In genomic region chr17:64830631-64830941, GRCh38 we compare ENCODE assay signal across 7 cellular contexts.
DNase-seq lines count a peak whose midpoint lies in the region; ATAC-seq, FAIRE-seq and TF ChIP-seq lines count a peak whose summit lies in the region.
"Not testable (repeated sequence)": the region's sequence is repeated elsewhere in the genome, so short reads cannot be mapped to it uniquely, and the experiment has no call there.

No MANE protein-coding gene starts in this region.

- H3K9me3 ChIP-seq in breast epithelium; endothelial cell of umbilical vein (replicated peaks; ENCODE audit: control insufficient read depth, insufficient read depth, low read length); heart right ventricle; neutrophil: not testable (repeated sequence)

- not testable (repeated sequence) for DNase-seq in CD14-positive monocyte (ENCODE audit: low spot score); RWPE1 (ENCODE audit: low spot score); breast epithelium (ENCODE audit: low spot score in 2 of 2); endothelial cell of umbilical vein (ENCODE audit: low read depth, low spot score); heart right ventricle
- DNase-seq in mesendoderm = peak; percentile 2

- dilution Hi-C loops in endothelial cell of umbilical vein (cut with MboI; ENCODE audit: extremely low pct_ligation_motif_present, low sequenced_read_pairs) = not testable (repeated sequence)

- TF ChIP-seq POLR2A in breast epithelium (IDR thresholded peaks at IDR 0.05); endothelial cell of umbilical vein (IDR thresholded peaks at IDR 0.05; ENCODE audit: low read depth, low read length): not testable (repeated sequence)

- not testable (repeated sequence) for H3K9me1 ChIP-seq in endothelial cell of umbilical vein (replicated peaks; ENCODE audit: control insufficient read depth, extremely low read depth, insufficient read depth, low read length)

- H2BK5ac ChIP-seq in mesendoderm (ENCODE audit: low read length) = not testable (repeated sequence)

- H3K9ac ChIP-seq in endothelial cell of umbilical vein (replicated peaks; ENCODE audit: extremely low read depth, insufficient read depth, low read length); mesendoderm (ENCODE audit: low read length): not testable (repeated sequence)

- POLR2A ChIA-PET in RWPE1 (lab: Yijun Ruan, JAX; ENCODE audit: low non-redundant PET); endothelial cell of umbilical vein (lab: Charles Lee): not testable (repeated sequence)

- intact Hi-C loops in CD14-positive monocyte (cut with micrococcal nuclease); breast epithelium (cut with DNase I; ENCODE audit: low total_unique reads); endothelial cell of umbilical vein (cut with micrococcal nuclease); heart right ventricle (cut with DNase I): not testable (repeated sequence)

- not testable (repeated sequence) for H3K4me1 ChIP-seq in breast epithelium; endothelial cell of umbilical vein (ENCODE audit: control insufficient read depth, extremely low read depth, insufficient read depth, low read length); mesendoderm (ENCODE audit: control insufficient read depth, low read depth, low read length)
- H3K4me1 ChIP-seq in heart right ventricle (peaks cover 0 to 23% (median 9%) of the 10 kb centered on the region in 9 donors), neutrophil (ENCODE audit: control insufficient read depth in 1 of 2, insufficient read depth in 1 of 2, low read depth in 1 of 2, low read length in 1 of 2) (peaks cover 35 to 49% of the 10 kb centered on the region in 2 experiments)

- not testable (repeated sequence) for H3K9me3 Mint-ChIP-seq in CD14-positive monocyte

- H3K36me3 Mint-ChIP-seq in CD14-positive monocyte = peaks cover 19 to 37% of the 10 kb centered on the region in 2 donors

- peak overlapping the region; percentile 55 for H3K27ac ChIP-seq in RWPE1
- H3K27ac ChIP-seq in breast epithelium = peak overlapping the region; percentile 70 to 71
- H3K27ac ChIP-seq in endothelial cell of umbilical vein (ENCODE audit: insufficient read depth, low read depth, low read length) = not testable (repeated sequence)
- peak overlapping the region in 4 of 10 donors; percentile 25 to 55 (median 40) for H3K27ac ChIP-seq in heart right ventricle
- peak overlapping the region; percentile 66 for H3K27ac ChIP-seq in mesendoderm (ENCODE audit: low read depth, low read length)
- peak overlapping the region; percentile 55 for H3K27ac ChIP-seq in neutrophil

- not testable (repeated sequence) for H2BK120ac ChIP-seq in mesendoderm (ENCODE audit: low read depth, low read length)

- not testable (repeated sequence) for H3K79me1 ChIP-seq in mesendoderm (ENCODE audit: low read length)

- H3K4me3 Mint-ChIP-seq in CD14-positive monocyte = not testable (repeated sequence)

- H4K5ac ChIP-seq in mesendoderm (ENCODE audit: low read length) = not testable (repeated sequence)

- not testable (repeated sequence) for H3K4me2 ChIP-seq in endothelial cell of umbilical vein (ENCODE audit: insufficient read depth, low read length); mesendoderm (ENCODE audit: low read length)

- peak overlapping the region; percentile 60 for H3K18ac ChIP-seq in mesendoderm (ENCODE audit: low read length)

- TF ChIP-seq CTCF in CD14-positive monocyte (IDR thresholded peaks at IDR 0.05); RWPE1 (conservative IDR thresholded peaks at IDR 0.05; ENCODE audit: low read depth); breast epithelium (IDR thresholded peaks at IDR 0.05); endothelial cell of umbilical vein (IDR thresholded peaks at IDR 0.05; ENCODE audit: extremely low read depth in 1 of 2, insufficient read depth in 1 of 2, low read depth in 1 of 2, low read length in 2 of 2); heart right ventricle (IDR thresholded peaks at IDR 0.05); neutrophil (IDR thresholded peaks at IDR 0.05): not testable (repeated sequence)

- not testable (repeated sequence) for H2AK5ac ChIP-seq in mesendoderm (ENCODE audit: low read length)

- peak overlapping the region; percentile 56 for H3K56ac ChIP-seq in mesendoderm (ENCODE audit: low read length)

- CTCF ChIA-PET in RWPE1 (lab: Yijun Ruan, JAX); endothelial cell of umbilical vein (lab: Charles Lee): not testable (repeated sequence)

- H2BK15ac ChIP-seq in mesendoderm (replicated peaks; ENCODE audit: low read depth) = not testable (repeated sequence)

- not testable (repeated sequence) for H3K27me3 Mint-ChIP-seq in CD14-positive monocyte (ENCODE audit: low read depth in 3 of 3)

- not testable (repeated sequence) for H3K36me3 ChIP-seq in breast epithelium; endothelial cell of umbilical vein (ENCODE audit: control insufficient read depth in 2 of 2, extremely low read depth in 1 of 2, insufficient read depth in 2 of 2, low read length in 2 of 2); mesendoderm (ENCODE audit: control insufficient read depth, insufficient read depth, low read length)
- H3K36me3 ChIP-seq in heart right ventricle (peaks cover 0 to 15% (median 0%) of the 10 kb centered on the region in 9 donors), neutrophil (peaks cover 38% of the 10 kb centered on the region)

- not testable (repeated sequence) for H3K4me3 ChIP-seq in breast epithelium; endothelial cell of umbilical vein (replicated peaks in 1 of 3; ENCODE audit: insufficient read depth in 1 of 3, low read depth in 1 of 3, low read length in 3 of 3); heart right ventricle; mesendoderm (ENCODE audit: low read length); neutrophil (ENCODE audit: low read depth in 1 of 2, low read length in 1 of 2)

- not testable (repeated sequence) for H3K23ac ChIP-seq in mesendoderm (ENCODE audit: low read length)

- H4K8ac ChIP-seq in mesendoderm (ENCODE audit: low read depth, low read length) = not testable (repeated sequence)

- H3K27me3 ChIP-seq in breast epithelium; endothelial cell of umbilical vein (ENCODE audit: control insufficient read depth in 2 of 2, insufficient read depth in 2 of 2, low read length in 2 of 2); heart right ventricle; mesendoderm (ENCODE audit: insufficient read depth, low read length, poor library complexity); neutrophil: not testable (repeated sequence)

- H3K4me1 Mint-ChIP-seq in CD14-positive monocyte = peaks cover 35% of the 10 kb centered on the region

- H3K27ac Mint-ChIP-seq in CD14-positive monocyte = peak overlapping the region in 4 of 7 donors; percentile 15 to 42 (median 40)

- FAIRE-seq in endothelial cell of umbilical vein (lab: Jason Lieb, UNC) = peak; percentile 65

- not testable (repeated sequence) for H3K79me2 ChIP-seq in endothelial cell of umbilical vein (ENCODE audit: control insufficient read depth, insufficient read depth, low read length); mesendoderm (ENCODE audit: control insufficient read depth, insufficient read depth, low read length)

- ATAC-seq in heart right ventricle = peak in 5 of 8 donors; percentile 11 to 52 (median 26)

- not testable (repeated sequence) for H2AFZ ChIP-seq in endothelial cell of umbilical vein (ENCODE audit: low read depth, low read length)

- H3K4ac ChIP-seq in mesendoderm (ENCODE audit: low read depth, low read length) = not testable (repeated sequence)

- H4K20me1 ChIP-seq in endothelial cell of umbilical vein (replicated peaks; ENCODE audit: control insufficient read depth, extremely low read depth, insufficient read depth, low read length) = not testable (repeated sequence)

- BruUV-seq in endothelial cell of umbilical vein (replicated peaks; lab: Mats Ljungman, UMichigan) = not testable (repeated sequence)

- 73 to 88% methylated on average over 1 of the region's 1 CpG for WGBS in heart right ventricle, 2 donors
- no CpG with 5 or more reads among the region's 1 CpG for WGBS in mesendoderm (ENCODE audit: extremely low coverage, insufficient coverage, low lambda C conversion rate)
